ENCODE assay signal across 11 cellular contexts in the genomic region with DNA sequence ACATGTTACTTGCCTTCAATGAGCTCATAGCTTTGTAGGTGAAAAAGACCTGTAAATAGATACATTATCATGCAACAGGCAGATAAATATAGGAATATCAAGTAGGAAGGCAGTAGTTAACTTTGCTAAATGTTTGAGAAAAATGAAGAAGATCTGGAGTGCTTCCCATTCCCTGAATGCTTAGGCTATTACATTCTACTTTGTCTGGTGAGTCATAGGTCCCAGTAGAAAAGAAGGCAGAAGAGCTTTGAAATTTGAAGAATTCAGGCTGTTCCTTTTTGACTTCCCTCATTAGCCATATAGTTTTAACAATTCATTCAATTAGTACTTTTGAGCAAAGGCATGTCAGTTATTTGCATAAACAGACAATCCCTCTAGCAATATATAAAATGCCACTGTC.
A peak's percentile ranks its signal among the peaks of the same experiment; 100 is the strongest.
DNase-seq lines count a peak whose midpoint lies in the region; FAIRE-seq and TF ChIP-seq lines count a peak whose summit lies in the region.
"Had no signal": no experiment of that assay in that cellular context is flagged by ENCODE, and none has a peak within 500 bp of the region (broad histone marks: within the 10 kb centered on the region; RNA-seq: fewer than 3 reads in every experiment).

No MANE protein-coding gene starts in this region.

- TF ChIP-seq EP300 in suprapubic skin (IDR thresholded peaks at IDR 0.05): no peak

- H3K4me3 ChIP-seq in adipocyte (ENCODE audit: low read length): peak overlapping the region; percentile 53
- H3K4me3 ChIP-seq in smooth muscle cell: no peak overlapping the region
- H3K4me3 ChIP-seq in suprapubic skin: no peak overlapping the region
- H3K4me3 ChIP-seq: mucosa of descending colon had no signal

- H4K20me1 ChIP-seq in smooth muscle cell (ENCODE audit: low read depth): no peaks in the 10 kb centered on the region

- H3K4me1 ChIP-seq in adipocyte (ENCODE audit: control insufficient read depth, insufficient read depth, low read length) (peaks cover 31% of the 10 kb centered on the region), smooth muscle cell (ENCODE audit: low read depth) (peaks cover 8% of the 10 kb centered on the region), suprapubic skin (no peaks in the 10 kb centered on the region)

- H3F3A ChIP-seq in smooth muscle cell (ENCODE audit: low read depth): no peaks in the 10 kb centered on the region

- H3K79me2 ChIP-seq in smooth muscle cell (ENCODE audit: low read depth): no peaks in the 10 kb centered on the region

- H3K9ac ChIP-seq in adipocyte (ENCODE audit: low read length) (peak overlapping the region; percentile 36), smooth muscle cell (ENCODE audit: low read depth) (no peak overlapping the region)

- no peaks in the 10 kb centered on the region for H3K27me3 ChIP-seq in adipocyte (replicated peaks; ENCODE audit: control insufficient read depth, insufficient read depth, low read length)
- H3K27me3 ChIP-seq in smooth muscle cell (ENCODE audit: low read depth): no peaks in the 10 kb centered on the region
- H3K27me3 ChIP-seq in suprapubic skin: no peaks in the 10 kb centered on the region

- TF ChIP-seq POLR2A in H54 (IDR thresholded peaks at IDR 0.05; ENCODE audit: low read depth, low read length) (no peak), suprapubic skin (IDR thresholded peaks at IDR 0.05) (no peak)

- no peak for TF ChIP-seq CTCF in smooth muscle cell (IDR thresholded peaks at IDR 0.05; ENCODE audit: borderline replicate concordance, insufficient read depth, poor library complexity, severe bottlenecking)
- no peak for TF ChIP-seq CTCF in suprapubic skin (IDR thresholded peaks at IDR 0.05)

- H3K9me3 ChIP-seq in adipocyte (ENCODE audit: control insufficient read depth, low read length): no peaks in the 10 kb centered on the region
- H3K9me3 ChIP-seq in smooth muscle cell (replicated peaks; ENCODE audit: low read depth): no peaks in the 10 kb centered on the region
- no peaks in the 10 kb centered on the region for H3K9me3 ChIP-seq in suprapubic skin
- H3K9me3 ChIP-seq: Caco-2, mucosa of descending colon had no signal

- H3K27ac ChIP-seq in smooth muscle cell (ENCODE audit: low read depth) (peak overlapping the region; percentile 33), suprapubic skin (no peak overlapping the region)

- peak overlapping the region; percentile 52 for H3K4me2 ChIP-seq in smooth muscle cell

- FAIRE-seq in H54 (lab: Jason Lieb, UNC): no peak

- no peak overlapping the region for H2AFZ ChIP-seq in smooth muscle cell (ENCODE audit: low read depth)

- H3K36me3 ChIP-seq in adipocyte (ENCODE audit: control insufficient read depth, insufficient read depth, low read length, severe bottlenecking) (no peaks in the 10 kb centered on the region), smooth muscle cell (ENCODE audit: low read depth) (no peaks in the 10 kb centered on the region), suprapubic skin (no peaks in the 10 kb centered on the region)

- peak; percentile 12 for DNase-seq in H54 (ENCODE audit: insufficient read length, low spot score)
- DNase-seq in adipocyte (ENCODE audit: low read depth): peak; percentile 74
- DNase-seq in hepatic stellate cell (ENCODE audit: low spot score): peak; percentile 55
- DNase-seq in smooth muscle cell (lab: John Stamatoyannopoulos, UW; ENCODE audit: unreplicated experiment): no peak
- no peak for DNase-seq in T1000 (lab: John Stamatoyannopoulos, UW)
- no peak for DNase-seq in HK-2 (ENCODE audit: unreplicated experiment)
- no peak for DNase-seq in suprapubic skin (ENCODE audit: low spot score in 2 of 2)
- DNase-seq: activated CD4-positive, alpha-beta T cell treated with anti-CD3 and anti-CD28 coated beads, Interleukin-2, amount 10 ng/mL, durations not matched to agents 24 days and 14 days; Caco-2; mucosa of descending colon; T-cell had no signal

Comparison
In these comparisons a context has a peak if more than half of its experiments do, and no peak if none do; other contexts are left out.
1. DNase-seq: peak in H54 (single experiment), adipocyte (single experiment) and hepatic stellate cell (single experiment); none in smooth muscle cell (single experiment), T1000 (single experiment), HK-2 (single experiment) and suprapubic skin (0 of 2).